13 cellular contexts compared by ENCODE assay signal in genomic region chr22:19554834-19555404, GRCh38. TPM values are rescaled to one million over a fixed set of nuclear protein-coding genes. Genes with fewer than 3 reads are reported as not detected.
DNase-seq lines count a peak whose midpoint lies in the region; ATAC-seq and TF ChIP-seq lines count a peak whose summit lies in the region.
"Had no signal": no experiment of that assay in that cellular context is flagged by ENCODE, and none has a peak within 500 bp of the region (broad histone marks: within the 10 kb centered on the region; RNA-seq: fewer than 3 reads in every experiment).

No MANE protein-coding gene starts in this region.

- no peaks in the 10 kb centered on the region for H3K27me3 ChIP-seq in PC-3 (ENCODE audit: low read length)
- H3K27me3 ChIP-seq in neuronal stem cell (ENCODE audit: control insufficient read depth in 3 of 3, insufficient read depth in 3 of 3, low read depth in 1 of 3, low read length in 3 of 3): no peaks in the 10 kb centered on the region

- no peak overlapping the region for H2BK15ac ChIP-seq in neuronal stem cell (ENCODE audit: low read length)

- H3K4me2 ChIP-seq in PC-3 (ENCODE audit: low read length) (no peak overlapping the region), neuronal stem cell (ENCODE audit: insufficient read depth, low read length, poor library complexity, severe bottlenecking) (no peak overlapping the region)

- H3F3A ChIP-seq in PC-3 (ENCODE audit: low read length, unreplicated experiment): no peaks in the 10 kb centered on the region

- H3K4me3 ChIP-seq in PC-3 (ENCODE audit: low read length) (no peak overlapping the region), epithelial cell of esophagus (ENCODE audit: low read length) (no peak overlapping the region), neuronal stem cell (ENCODE audit: low read length in 2 of 2) (no peak overlapping the region), coronary artery (no peak overlapping the region)
- H3K4me3 ChIP-seq: stomach had no signal

- H2AK5ac ChIP-seq in neuronal stem cell (ENCODE audit: low read depth, low read length): no peak overlapping the region

- H3K9me3 ChIP-seq in PC-3 (ENCODE audit: low read length): no peaks in the 10 kb centered on the region
- no peaks in the 10 kb centered on the region for H3K9me3 ChIP-seq in neuronal stem cell (replicated peaks in 1 of 2; ENCODE audit: control insufficient read depth in 2 of 2, insufficient read depth in 1 of 2, low read depth in 1 of 2, low read length in 2 of 2)

- H3K9me2 ChIP-seq in PC-3 (replicated peaks; ENCODE audit: low read length): no peaks in the 10 kb centered on the region

- no peak overlapping the region for H2BK5ac ChIP-seq in neuronal stem cell (ENCODE audit: low read length)

- peak; percentile 61 for ATAC-seq in PC-3
- ATAC-seq in left cardiac atrium: no peak
- no peak for ATAC-seq in GM18909 (IDR thresholded peaks at IDR 0.05; ENCODE audit: poor library complexity, unreplicated experiment)
- ATAC-seq: activated CD4-positive, alpha-beta T cell treated with anti-CD3 and anti-CD28 coated beads for 36 hours had no signal

- DNase-seq in GM03348 (ENCODE audit: low spot score) (peak; percentile 32), PC-3 (peak; percentile 59), epithelial cell of esophagus (ENCODE audit: low read depth) (peak; percentile 56), neuronal stem cell (ENCODE audit: low spot score) (peak; percentile 5), coronary artery (ENCODE audit: low spot score) (no peak), left cardiac atrium (no peak), NCI-H2107 treated with DMSO at 0.1 percent for 48 hours (lab: John Stamatoyannopoulos, UW; ENCODE audit: unreplicated experiment) (no peak)
- DNase-seq: activated CD4-positive, alpha-beta T cell treated with anti-CD3 and anti-CD28 coated beads for 36 hours; NCI-H82; small intestine had no signal

- H3K9ac ChIP-seq in PC-3 (ENCODE audit: low read length): no peak overlapping the region
- no peak overlapping the region for H3K9ac ChIP-seq in neuronal stem cell (ENCODE audit: low read depth, low read length, poor library complexity)

- intact Hi-C loops in PC-3 (cut with micrococcal nuclease) (no loop called here), left cardiac atrium (cut with DNase I) (no loop called here)

- H3K18ac ChIP-seq in neuronal stem cell (ENCODE audit: low read length): peak overlapping the region; percentile 89

- no peak overlapping the region for H3K4ac ChIP-seq in neuronal stem cell (ENCODE audit: low read length)

- CTCF ChIA-PET in PC-3 (lab: Charles Lee): no interaction called here

- no CpG with 5 or more reads among the region's 12 CpGs for WGBS in neuronal stem cell (ENCODE audit: extremely low coverage in 2 of 2, insufficient read length in 2 of 2, insufficient replicate concordance in 1 of 2), 2 donors

- H3K27ac ChIP-seq in PC-3 (ENCODE audit: low read length) (no peak overlapping the region), neuronal stem cell (replicated peaks; ENCODE audit: low read length) (no peak overlapping the region), coronary artery (no peak overlapping the region)
- H3K27ac ChIP-seq: HL-60, stomach had no signal

- TF ChIP-seq CTCF in PC-3 (conservative IDR thresholded peaks at IDR 0.05; ENCODE audit: low read depth, low read length) (no peak; the same call in 1 of the 2 replicates), epithelial cell of esophagus (IDR thresholded peaks at IDR 0.05; ENCODE audit: insufficient read depth, low read depth, low read length, missing control alignments) (peak; percentile 35), coronary artery (IDR thresholded peaks at IDR 0.05) (no peak)

- H3K14ac ChIP-seq in neuronal stem cell (ENCODE audit: low read length): no peak overlapping the region

- H3K79me1 ChIP-seq in neuronal stem cell (ENCODE audit: low read depth, low read length): no peaks in the 10 kb centered on the region

- H3K23ac ChIP-seq in neuronal stem cell (ENCODE audit: low read depth, low read length, poor library complexity): peak overlapping the region; percentile 68

- no TSS peak for BruUV-seq in PC-3 (replicated peaks; lab: Mats Ljungman, UMichigan)

- no peaks in the 10 kb centered on the region for H3K79me2 ChIP-seq in PC-3 (ENCODE audit: low read length)

- no peaks in the 10 kb centered on the region for H4K20me1 ChIP-seq in PC-3 (ENCODE audit: low read length)

- H3K4me1 ChIP-seq in PC-3 (ENCODE audit: insufficient read depth, low read length) (peaks cover 8% of the 10 kb centered on the region; the same call in 1 of the 2 replicates), neuronal stem cell (ENCODE audit: control insufficient read depth in 2 of 2, insufficient read depth in 1 of 2, low read depth in 1 of 2, low read length in 2 of 2) (peaks cover 2 to 5% of the 10 kb centered on the region in 2 donors)
- H3K4me1 ChIP-seq: stomach had no signal

- H2BK12ac ChIP-seq in neuronal stem cell (ENCODE audit: low read length): no peak overlapping the region

- no peak overlapping the region for H2BK120ac ChIP-seq in neuronal stem cell (ENCODE audit: low read depth, low read length)

- POLR2A ChIA-PET in PC-3 (lab: Charles Lee; ENCODE audit: unreplicated experiment): no interaction called here

- no peak overlapping the region for H4K91ac ChIP-seq in neuronal stem cell (ENCODE audit: low read depth, low read length, poor library complexity)

- H2AFZ ChIP-seq in PC-3 (ENCODE audit: low read length) (0 out of 2 replicates have a peak overlapping the region, but pooled peaks have one; percentile 26), neuronal stem cell (ENCODE audit: low read length) (peak overlapping the region; percentile 68)

- H4K8ac ChIP-seq in neuronal stem cell (ENCODE audit: low read depth, low read length): peak overlapping the region; percentile 23

- no peaks in the 10 kb centered on the region for H3K36me3 ChIP-seq in PC-3 (ENCODE audit: low read depth, low read length)
- no peaks in the 10 kb centered on the region for H3K36me3 ChIP-seq in neuronal stem cell (replicated peaks in 1 of 2; ENCODE audit: control insufficient read depth in 2 of 2, insufficient read depth in 2 of 2, low read length in 2 of 2)
- H3K36me3 ChIP-seq: stomach had no signal

RNA-seq across cellular contexts. Expression of gene CLDN5, which starts 30.7 kb away (rescaled TPM):
- total RNA-seq in PC-3 (2014; rRNA removed) (0.47 TPM in 1 of 2 replicates, not detected in the other), left cardiac atrium (10 to 100 TPM; 23.3 to 42.1 TPM)
- 2.0 TPM for polyA plus RNA-seq in neuronal stem cell (2013, experiment 1 of 2)
- 2.1 TPM for polyA plus RNA-seq in neuronal stem cell (2013, experiment 2 of 2)
- total RNA-seq: activated CD4-positive, alpha-beta T cell treated with anti-CD3 and anti-CD28 coated beads for 36 hours had no signal

Comparison
In these comparisons a context has a peak if more than half of its experiments do, and no peak if none do; other contexts are left out.
1. DNase-seq: peak in GM03348 (single experiment), PC-3 (single experiment), epithelial cell of esophagus (single experiment) and neuronal stem cell (single experiment); none in coronary artery (single experiment), left cardiac atrium (single experiment) and NCI-H2107 treated with DMSO at 0.1 percent for 48 hours (single experiment).
2. RNA of gene CLDN5, which starts 30.7 kb away (total RNA-seq): 23.3 to 42.1 TPM in left cardiac atrium; 0.47 TPM in PC-3; every median in the first group is over 10 times any median in the second.